In genomic region chr9:128007566-128008138, GRCh38 we compare ENCODE assay signal across 1 cellular context.
TF ChIP-seq lines count a peak whose summit lies in the region.

No MANE protein-coding gene starts in this region.

TF ChIP-seq in K562, 482 proteins besides CTCF, POLR2A, EP300 and RAD21 (continued from another document and continues in another):
- TF ChIP-seq ZNF740 (CRISPR knock-in tag; IDR thresholded peaks at IDR 0.05), result no peak
- no peak for TF ChIP-seq ZNF740 (tag; IDR thresholded peaks at IDR 0.05)
- TF ChIP-seq ZBTB1 (CRISPR knock-in tag; IDR thresholded peaks at IDR 0.05; ENCODE audit: borderline replicate concordance, low read depth), result no peak
- TF ChIP-seq ATF4 (CRISPR knock-in tag; IDR thresholded peaks at IDR 0.05), result no peak
- no peak for TF ChIP-seq MECOM (CRISPR knock-in tag; IDR thresholded peaks at IDR 0.05)
- no peak for TF ChIP-seq CBX5 (IDR thresholded peaks at IDR 0.05; ENCODE audit: borderline replicate concordance, low read depth)
- no peak for TF ChIP-seq ZNF165 (CRISPR knock-in tag; IDR thresholded peaks at IDR 0.05; ENCODE audit: borderline replicate concordance)
- TF ChIP-seq CBX1 (IDR thresholded peaks at IDR 0.05; ENCODE audit: low read depth), result no peak
- TF ChIP-seq, protein P1, sequence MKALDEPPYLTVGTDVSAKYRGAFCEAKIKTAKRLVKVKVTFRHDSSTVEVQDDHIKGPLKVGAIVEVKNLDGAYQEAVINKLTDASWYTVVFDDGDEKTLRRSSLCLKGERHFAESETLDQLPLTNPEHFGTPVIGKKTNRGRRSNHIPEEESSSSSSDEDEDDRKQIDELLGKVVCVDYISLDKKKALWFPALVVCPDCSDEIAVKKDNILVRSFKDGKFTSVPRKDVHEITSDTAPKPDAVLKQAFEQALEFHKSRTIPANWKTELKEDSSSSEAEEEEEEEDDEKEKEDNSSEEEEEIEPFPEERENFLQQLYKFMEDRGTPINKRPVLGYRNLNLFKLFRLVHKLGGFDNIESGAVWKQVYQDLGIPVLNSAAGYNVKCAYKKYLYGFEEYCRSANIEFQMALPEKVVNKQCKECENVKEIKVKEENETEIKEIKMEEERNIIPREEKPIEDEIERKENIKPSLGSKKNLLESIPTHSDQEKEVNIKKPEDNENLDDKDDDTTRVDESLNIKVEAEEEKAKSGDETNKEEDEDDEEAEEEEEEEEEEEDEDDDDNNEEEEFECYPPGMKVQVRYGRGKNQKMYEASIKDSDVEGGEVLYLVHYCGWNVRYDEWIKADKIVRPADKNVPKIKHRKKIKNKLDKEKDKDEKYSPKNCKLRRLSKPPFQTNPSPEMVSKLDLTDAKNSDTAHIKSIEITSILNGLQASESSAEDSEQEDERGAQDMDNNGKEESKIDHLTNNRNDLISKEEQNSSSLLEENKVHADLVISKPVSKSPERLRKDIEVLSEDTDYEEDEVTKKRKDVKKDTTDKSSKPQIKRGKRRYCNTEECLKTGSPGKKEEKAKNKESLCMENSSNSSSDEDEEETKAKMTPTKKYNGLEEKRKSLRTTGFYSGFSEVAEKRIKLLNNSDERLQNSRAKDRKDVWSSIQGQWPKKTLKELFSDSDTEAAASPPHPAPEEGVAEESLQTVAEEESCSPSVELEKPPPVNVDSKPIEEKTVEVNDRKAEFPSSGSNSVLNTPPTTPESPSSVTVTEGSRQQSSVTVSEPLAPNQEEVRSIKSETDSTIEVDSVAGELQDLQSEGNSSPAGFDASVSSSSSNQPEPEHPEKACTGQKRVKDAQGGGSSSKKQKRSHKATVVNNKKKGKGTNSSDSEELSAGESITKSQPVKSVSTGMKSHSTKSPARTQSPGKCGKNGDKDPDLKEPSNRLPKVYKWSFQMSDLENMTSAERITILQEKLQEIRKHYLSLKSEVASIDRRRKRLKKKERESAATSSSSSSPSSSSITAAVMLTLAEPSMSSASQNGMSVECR (CRISPR knock-in tag; IDR thresholded peaks at IDR 0.05), result no peak
- TF ChIP-seq CC2D1A (IDR thresholded peaks at IDR 0.05), result no peak
- no peak for TF ChIP-seq RNF219 (CRISPR knock-in tag; IDR thresholded peaks at IDR 0.05)
- peak in 1 of 2 experiments; percentile 11; a peak in 1 of 3 replicates for TF ChIP-seq CBX3 (IDR thresholded peaks at IDR 0.05; ENCODE audit: borderline replicate concordance in 1 of 2, low read length in 2 of 2)
- TF ChIP-seq NFIX (CRISPR knock-in tag; IDR thresholded peaks at IDR 0.05; ENCODE audit: low read depth), result peak; percentile 100
- peak; percentile 25; the same call in 1 of the 2 replicates for TF ChIP-seq NCOA1 (IDR thresholded peaks at IDR 0.05; ENCODE audit: low read depth)
- no peak for TF ChIP-seq RBM17 (IDR thresholded peaks at IDR 0.05; ENCODE audit: borderline replicate concordance, low read depth, low read length)
- TF ChIP-seq HMGN3 (IDR thresholded peaks at IDR 0.05; ENCODE audit: borderline replicate concordance, extremely low read depth, insufficient read length, low read depth, low read length), result no peak
- peak; percentile 39; the same call in 1 of the 2 replicates for TF ChIP-seq TRIM28 (IDR thresholded peaks at IDR 0.05)
- no peak for TF ChIP-seq NRF1 (conservative IDR thresholded peaks at IDR 0.05 in 1 of 2, IDR thresholded peaks at IDR 0.05 in 1 of 2)
- TF ChIP-seq RREB1 (CRISPR knock-in tag; IDR thresholded peaks at IDR 0.05), result no peak
- no peak for TF ChIP-seq GTF2E2 (tag; IDR thresholded peaks at IDR 0.05)
- TF ChIP-seq PHF21A (IDR thresholded peaks at IDR 0.05; ENCODE audit: borderline replicate concordance, low read depth), result no peak
- TF ChIP-seq E2F8 (IDR thresholded peaks at IDR 0.05; ENCODE audit: low read depth, partially characterized antibody), result no peak
- TF ChIP-seq TFAM (CRISPR knock-in tag; conservative IDR thresholded peaks at IDR 0.05), result no peak
- no peak for TF ChIP-seq DNMT1 (IDR thresholded peaks at IDR 0.05)
- TF ChIP-seq XRCC3 (IDR thresholded peaks at IDR 0.05), result no peak
- TF ChIP-seq U2AF1 (optimal IDR thresholded peaks at IDR 0.05; ENCODE audit: low read depth, low read length), result no peak
- TF ChIP-seq ZNF76 (CRISPR knock-in tag; IDR thresholded peaks at IDR 0.05; ENCODE audit: borderline replicate concordance), result no peak
- peak; percentile 41; the same call in 1 of the 2 replicates for TF ChIP-seq GABPA (tag; conservative IDR thresholded peaks at IDR 0.05; ENCODE audit: low read depth)
- TF ChIP-seq ZNF316 (IDR thresholded peaks at IDR 0.05), result no peak
- no peak for TF ChIP-seq TAF1 (IDR thresholded peaks at IDR 0.05; ENCODE audit: control insufficient read depth, extremely low read depth, insufficient read depth, low read length, severe bottlenecking)
- no peak for TF ChIP-seq ZKSCAN1 (IDR thresholded peaks at IDR 0.05; ENCODE audit: low read depth, low read length)
- TF ChIP-seq KLF6 (CRISPR knock-in tag; IDR thresholded peaks at IDR 0.05; ENCODE audit: borderline replicate concordance), result no peak
- TF ChIP-seq RBM22 (IDR thresholded peaks at IDR 0.05; ENCODE audit: low read depth, low read length, poor library complexity, severe bottlenecking), result no peak
- TF ChIP-seq, protein P2, sequence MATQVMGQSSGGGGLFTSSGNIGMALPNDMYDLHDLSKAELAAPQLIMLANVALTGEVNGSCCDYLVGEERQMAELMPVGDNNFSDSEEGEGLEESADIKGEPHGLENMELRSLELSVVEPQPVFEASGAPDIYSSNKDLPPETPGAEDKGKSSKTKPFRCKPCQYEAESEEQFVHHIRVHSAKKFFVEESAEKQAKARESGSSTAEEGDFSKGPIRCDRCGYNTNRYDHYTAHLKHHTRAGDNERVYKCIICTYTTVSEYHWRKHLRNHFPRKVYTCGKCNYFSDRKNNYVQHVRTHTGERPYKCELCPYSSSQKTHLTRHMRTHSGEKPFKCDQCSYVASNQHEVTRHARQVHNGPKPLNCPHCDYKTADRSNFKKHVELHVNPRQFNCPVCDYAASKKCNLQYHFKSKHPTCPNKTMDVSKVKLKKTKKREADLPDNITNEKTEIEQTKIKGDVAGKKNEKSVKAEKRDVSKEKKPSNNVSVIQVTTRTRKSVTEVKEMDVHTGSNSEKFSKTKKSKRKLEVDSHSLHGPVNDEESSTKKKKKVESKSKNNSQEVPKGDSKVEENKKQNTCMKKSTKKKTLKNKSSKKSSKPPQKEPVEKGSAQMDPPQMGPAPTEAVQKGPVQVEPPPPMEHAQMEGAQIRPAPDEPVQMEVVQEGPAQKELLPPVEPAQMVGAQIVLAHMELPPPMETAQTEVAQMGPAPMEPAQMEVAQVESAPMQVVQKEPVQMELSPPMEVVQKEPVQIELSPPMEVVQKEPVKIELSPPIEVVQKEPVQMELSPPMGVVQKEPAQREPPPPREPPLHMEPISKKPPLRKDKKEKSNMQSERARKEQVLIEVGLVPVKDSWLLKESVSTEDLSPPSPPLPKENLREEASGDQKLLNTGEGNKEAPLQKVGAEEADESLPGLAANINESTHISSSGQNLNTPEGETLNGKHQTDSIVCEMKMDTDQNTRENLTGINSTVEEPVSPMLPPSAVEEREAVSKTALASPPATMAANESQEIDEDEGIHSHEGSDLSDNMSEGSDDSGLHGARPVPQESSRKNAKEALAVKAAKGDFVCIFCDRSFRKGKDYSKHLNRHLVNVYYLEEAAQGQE (CRISPR knock-in tag; IDR thresholded peaks at IDR 0.05; ENCODE audit: low read depth), result no peak
- TF ChIP-seq ZNF311 (CRISPR knock-in tag; IDR thresholded peaks at IDR 0.05), result no peak
- TF ChIP-seq MAFG (tag; conservative IDR thresholded peaks at IDR 0.05), result no peak
- no peak for TF ChIP-seq BRD4 (IDR thresholded peaks at IDR 0.05)
- no peak for TF ChIP-seq ZNF354B (CRISPR knock-in tag; IDR thresholded peaks at IDR 0.05)
